In the genomic region with DNA sequence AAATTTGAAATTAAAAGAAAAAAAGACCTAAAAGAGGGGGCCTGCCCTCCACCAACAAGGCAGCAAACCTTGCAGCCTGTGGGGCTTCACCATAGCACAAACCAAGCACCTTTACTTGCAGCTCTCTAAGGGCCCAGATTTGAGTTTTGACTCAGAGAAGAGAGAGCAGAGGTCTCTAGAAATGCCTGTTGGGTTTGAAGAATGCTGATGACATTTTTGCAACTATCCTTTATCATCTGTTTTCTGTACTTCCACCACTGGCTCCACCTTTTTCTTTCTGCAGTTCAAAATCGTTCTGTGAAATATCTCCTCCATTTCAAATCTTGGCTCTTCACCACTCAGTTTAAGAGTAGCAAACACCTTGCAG, we compare ENCODE assay signal across 1 cellular context.
TF ChIP-seq lines count a peak whose summit lies in the region.

No MANE protein-coding gene starts in this region.

TF ChIP-seq in GM12878, 131 proteins besides CTCF, POLR2A, EP300 and RAD21 (continued from another document):
- TF ChIP-seq, protein P1, sequence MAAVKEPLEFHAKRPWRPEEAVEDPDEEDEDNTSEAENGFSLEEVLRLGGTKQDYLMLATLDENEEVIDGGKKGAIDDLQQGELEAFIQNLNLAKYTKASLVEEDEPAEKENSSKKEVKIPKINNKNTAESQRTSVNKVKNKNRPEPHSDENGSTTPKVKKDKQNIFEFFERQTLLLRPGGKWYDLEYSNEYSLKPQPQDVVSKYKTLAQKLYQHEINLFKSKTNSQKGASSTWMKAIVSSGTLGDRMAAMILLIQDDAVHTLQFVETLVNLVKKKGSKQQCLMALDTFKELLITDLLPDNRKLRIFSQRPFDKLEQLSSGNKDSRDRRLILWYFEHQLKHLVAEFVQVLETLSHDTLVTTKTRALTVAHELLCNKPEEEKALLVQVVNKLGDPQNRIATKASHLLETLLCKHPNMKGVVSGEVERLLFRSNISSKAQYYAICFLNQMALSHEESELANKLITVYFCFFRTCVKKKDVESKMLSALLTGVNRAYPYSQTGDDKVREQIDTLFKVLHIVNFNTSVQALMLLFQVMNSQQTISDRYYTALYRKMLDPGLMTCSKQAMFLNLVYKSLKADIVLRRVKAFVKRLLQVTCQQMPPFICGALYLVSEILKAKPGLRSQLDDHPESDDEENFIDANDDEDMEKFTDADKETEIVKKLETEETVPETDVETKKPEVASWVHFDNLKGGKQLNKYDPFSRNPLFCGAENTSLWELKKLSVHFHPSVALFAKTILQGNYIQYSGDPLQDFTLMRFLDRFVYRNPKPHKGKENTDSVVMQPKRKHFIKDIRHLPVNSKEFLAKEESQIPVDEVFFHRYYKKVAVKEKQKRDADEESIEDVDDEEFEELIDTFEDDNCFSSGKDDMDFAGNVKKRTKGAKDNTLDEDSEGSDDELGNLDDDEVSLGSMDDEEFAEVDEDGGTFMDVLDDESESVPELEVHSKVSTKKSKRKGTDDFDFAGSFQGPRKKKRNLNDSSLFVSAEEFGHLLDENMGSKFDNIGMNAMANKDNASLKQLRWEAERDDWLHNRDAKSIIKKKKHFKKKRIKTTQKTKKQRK (IDR thresholded peaks at IDR 0.05; ENCODE audit: low read depth, low read length): no peak
- no peak for TF ChIP-seq HDAC6 (IDR thresholded peaks at IDR 0.05; ENCODE audit: unreplicated experiment)
- TF ChIP-seq MXI1 (IDR thresholded peaks at IDR 0.05; ENCODE audit: low read depth, low read length): no peak
- TF ChIP-seq BCL3 (IDR thresholded peaks at IDR 0.05; ENCODE audit: borderline replicate concordance, insufficient read depth, low read depth, low read length, poor library complexity, severe bottlenecking): no peak
- no peak for TF ChIP-seq SRF (IDR thresholded peaks at IDR 0.05; ENCODE audit: low read depth in 2 of 2, low read length in 2 of 2)
- TF ChIP-seq ZNF24 (IDR thresholded peaks at IDR 0.05): no peak
- no peak for TF ChIP-seq WRNIP1 (IDR thresholded peaks at IDR 0.05; ENCODE audit: borderline replicate concordance, low read depth, low read length)
- TF ChIP-seq, protein P2, sequence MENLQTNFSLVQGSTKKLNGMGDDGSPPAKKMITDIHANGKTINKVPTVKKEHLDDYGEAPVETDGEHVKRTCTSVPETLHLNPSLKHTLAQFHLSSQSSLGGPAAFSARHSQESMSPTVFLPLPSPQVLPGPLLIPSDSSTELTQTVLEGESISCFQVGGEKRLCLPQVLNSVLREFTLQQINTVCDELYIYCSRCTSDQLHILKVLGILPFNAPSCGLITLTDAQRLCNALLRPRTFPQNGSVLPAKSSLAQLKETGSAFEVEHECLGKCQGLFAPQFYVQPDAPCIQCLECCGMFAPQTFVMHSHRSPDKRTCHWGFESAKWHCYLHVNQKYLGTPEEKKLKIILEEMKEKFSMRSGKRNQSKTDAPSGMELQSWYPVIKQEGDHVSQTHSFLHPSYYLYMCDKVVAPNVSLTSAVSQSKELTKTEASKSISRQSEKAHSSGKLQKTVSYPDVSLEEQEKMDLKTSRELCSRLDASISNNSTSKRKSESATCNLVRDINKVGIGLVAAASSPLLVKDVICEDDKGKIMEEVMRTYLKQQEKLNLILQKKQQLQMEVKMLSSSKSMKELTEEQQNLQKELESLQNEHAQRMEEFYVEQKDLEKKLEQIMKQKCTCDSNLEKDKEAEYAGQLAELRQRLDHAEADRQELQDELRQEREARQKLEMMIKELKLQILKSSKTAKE (IDR thresholded peaks at IDR 0.05; ENCODE audit: low read depth, poor library complexity, severe bottlenecking): no peak
- TF ChIP-seq TCF3 (IDR thresholded peaks at IDR 0.05; ENCODE audit: borderline replicate concordance, insufficient read depth, low read depth, low read length): no peak
- no peak for TF ChIP-seq CBFB (IDR thresholded peaks at IDR 0.05; ENCODE audit: low read depth)
- TF ChIP-seq, protein P3, sequence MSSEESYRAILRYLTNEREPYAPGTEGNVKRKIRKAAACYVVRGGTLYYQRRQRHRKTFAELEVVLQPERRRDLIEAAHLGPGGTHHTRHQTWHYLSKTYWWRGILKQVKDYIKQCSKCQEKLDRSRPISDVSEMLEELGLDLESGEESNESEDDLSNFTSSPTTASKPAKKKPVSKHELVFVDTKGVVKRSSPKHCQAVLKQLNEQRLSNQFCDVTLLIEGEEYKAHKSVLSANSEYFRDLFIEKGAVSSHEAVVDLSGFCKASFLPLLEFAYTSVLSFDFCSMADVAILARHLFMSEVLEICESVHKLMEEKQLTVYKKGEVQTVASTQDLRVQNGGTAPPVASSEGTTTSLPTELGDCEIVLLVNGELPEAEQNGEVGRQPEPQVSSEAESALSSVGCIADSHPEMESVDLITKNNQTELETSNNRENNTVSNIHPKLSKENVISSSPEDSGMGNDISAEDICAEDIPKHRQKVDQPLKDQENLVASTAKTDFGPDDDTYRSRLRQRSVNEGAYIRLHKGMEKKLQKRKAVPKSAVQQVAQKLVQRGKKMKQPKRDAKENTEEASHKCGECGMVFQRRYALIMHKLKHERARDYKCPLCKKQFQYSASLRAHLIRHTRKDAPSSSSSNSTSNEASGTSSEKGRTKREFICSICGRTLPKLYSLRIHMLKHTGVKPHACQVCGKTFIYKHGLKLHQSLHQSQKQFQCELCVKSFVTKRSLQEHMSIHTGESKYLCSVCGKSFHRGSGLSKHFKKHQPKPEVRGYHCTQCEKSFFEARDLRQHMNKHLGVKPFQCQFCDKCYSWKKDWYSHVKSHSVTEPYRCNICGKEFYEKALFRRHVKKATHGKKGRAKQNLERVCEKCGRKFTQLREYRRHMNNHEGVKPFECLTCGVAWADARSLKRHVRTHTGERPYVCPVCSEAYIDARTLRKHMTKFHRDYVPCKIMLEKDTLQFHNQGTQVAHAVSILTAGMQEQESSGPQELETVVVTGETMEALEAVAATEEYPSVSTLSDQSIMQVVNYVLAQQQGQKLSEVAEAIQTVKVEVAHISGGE (CRISPR knock-in tag; IDR thresholded peaks at IDR 0.05): no peak
- TF ChIP-seq GATAD2B (conservative IDR thresholded peaks at IDR 0.05; ENCODE audit: low read depth): no peak
- no peak for TF ChIP-seq ZBTB40 (IDR thresholded peaks at IDR 0.05; ENCODE audit: borderline replicate concordance)
- no peak for TF ChIP-seq BACH1 (IDR thresholded peaks at IDR 0.05; ENCODE audit: borderline replicate concordance)
- TF ChIP-seq, protein P4, sequence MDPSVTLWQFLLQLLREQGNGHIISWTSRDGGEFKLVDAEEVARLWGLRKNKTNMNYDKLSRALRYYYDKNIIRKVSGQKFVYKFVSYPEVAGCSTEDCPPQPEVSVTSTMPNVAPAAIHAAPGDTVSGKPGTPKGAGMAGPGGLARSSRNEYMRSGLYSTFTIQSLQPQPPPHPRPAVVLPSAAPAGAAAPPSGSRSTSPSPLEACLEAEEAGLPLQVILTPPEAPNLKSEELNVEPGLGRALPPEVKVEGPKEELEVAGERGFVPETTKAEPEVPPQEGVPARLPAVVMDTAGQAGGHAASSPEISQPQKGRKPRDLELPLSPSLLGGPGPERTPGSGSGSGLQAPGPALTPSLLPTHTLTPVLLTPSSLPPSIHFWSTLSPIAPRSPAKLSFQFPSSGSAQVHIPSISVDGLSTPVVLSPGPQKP (IDR thresholded peaks at IDR 0.05; ENCODE audit: low read depth, low read length): no peak
